In the genomic region with DNA sequence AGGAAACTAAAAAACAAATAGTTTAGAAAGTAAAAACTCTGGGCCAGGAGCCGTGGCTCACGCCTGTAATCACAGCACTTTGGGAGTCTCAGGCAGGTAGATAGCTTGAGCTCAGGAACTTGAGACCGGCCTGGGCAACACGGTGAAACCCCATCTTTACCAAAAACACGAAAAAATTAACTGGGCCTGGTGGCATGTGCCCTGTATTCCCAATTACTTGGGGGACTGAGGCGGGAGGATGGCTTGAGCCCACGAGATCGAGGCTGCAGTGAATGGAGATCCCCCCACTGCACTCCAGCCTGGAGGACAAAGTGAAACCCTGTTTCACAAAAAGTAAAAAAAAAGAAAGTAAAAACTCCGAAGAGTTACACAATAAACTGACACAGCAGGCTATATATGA, we compare ENCODE assay signal across 14 cellular contexts. TPM values are rescaled to one million over a fixed set of nuclear protein-coding genes. Genes with fewer than 3 reads are reported as not detected.
DNase-seq lines count a peak whose midpoint lies in the region; ATAC-seq, FAIRE-seq and TF ChIP-seq lines count a peak whose summit lies in the region.
"Had no signal": no experiment of that assay in that cellular context is flagged by ENCODE, and none has a peak within 500 bp of the region (broad histone marks: within the 10 kb centered on the region; RNA-seq: fewer than 3 reads in every experiment).

No MANE protein-coding gene starts in this region.

- peaks cover 29% of the 10 kb centered on the region for H3K4me1 ChIP-seq in psoas muscle

- H3K9me3 Mint-ChIP-seq in naive B cell, result no peaks in the 10 kb centered on the region
- peaks cover 0 to 6% of the 10 kb centered on the region in 2 donors for H3K9me3 Mint-ChIP-seq in activated naive CD4-positive, alpha-beta T cell treated with anti-CD3 and anti-CD28 coated beads, Interleukin-2, amount 50 U/mL, for 72 hours

- no peak for TF ChIP-seq POLR2A in NB4 (IDR thresholded peaks at IDR 0.05; ENCODE audit: extremely low read depth, insufficient read length)

- peak overlapping the region in 5 of 6 donors; percentile 15 to 92 (median 76) for H3K27ac Mint-ChIP-seq in naive B cell
- H3K27ac Mint-ChIP-seq in activated naive CD4-positive, alpha-beta T cell treated with anti-CD3 and anti-CD28 coated beads, Interleukin-2, amount 50 U/mL, for 72 hours, result no peak overlapping the region

- DNase-seq in NB4 (ENCODE audit: low read depth) (peak; percentile 34), naive B cell (no peak), psoas muscle (no peak), RCC 7860 (ENCODE audit: low spot score) (no peak), NCI-H1436 treated with DMSO at 0.1 percent for 48 hours (lab: John Stamatoyannopoulos, UW) (no peak)
- DNase-seq in activated naive CD4-positive, alpha-beta T cell treated with anti-CD3 and anti-CD28 coated beads, Interleukin-2, amount 50 U/mL, for 72 hours (ENCODE audit: low spot score in 2 of 2), result no peak
- DNase-seq: COR-L47, mucosa of descending colon, NCI-H2081 treated with DMSO at 0.1 percent for 48 hours, RPMI8226, sigmoid colon had no signal

- no peaks in the 10 kb centered on the region for H3K27me3 Mint-ChIP-seq in naive B cell

- TF ChIP-seq CTCF in NB4 (IDR thresholded peaks at IDR 0.05; ENCODE audit: low read depth, low read length), result no peak
- TF ChIP-seq CTCF in psoas muscle (IDR thresholded peaks at IDR 0.05), result no peak

- no peaks in the 10 kb centered on the region for H3K36me3 ChIP-seq in psoas muscle (ENCODE audit: insufficient read depth in 1 of 2, low read depth in 1 of 2)
- H3K36me3 ChIP-seq: sigmoid colon, suprapubic skin had no signal

- intact Hi-C loops in psoas muscle (cut with DNase I), result no loop called here

- no peaks in the 10 kb centered on the region for H3K9me3 ChIP-seq in psoas muscle
- H3K9me3 ChIP-seq: mucosa of descending colon, sigmoid colon, suprapubic skin had no signal

- peak; percentile 78 for ATAC-seq in GM18868 (IDR thresholded peaks at IDR 0.05; ENCODE audit: unreplicated experiment)
- peak; percentile 52 for ATAC-seq in HG02588 (IDR thresholded peaks at IDR 0.05; ENCODE audit: unreplicated experiment)
- no peak for ATAC-seq in naive B cell (ENCODE audit: low read depth in 2 of 2)
- no peak for ATAC-seq in psoas muscle
- ATAC-seq in activated naive CD4-positive, alpha-beta T cell treated with anti-CD3 and anti-CD28 coated beads, Interleukin-2, amount 50 U/mL, for 72 hours, result no peak
- ATAC-seq: mucosa of descending colon had no signal

- WGBS in psoas muscle, 3 donors, result 76 to 95% (median 92%) methylated on average over 9 of the region's 9 CpGs

- H3K4me1 Mint-ChIP-seq in naive B cell, result peaks cover 37 to 61% (median 53%) of the 10 kb centered on the region in 3 donors

- H3K27me3 ChIP-seq in psoas muscle (ENCODE audit: insufficient read depth in 3 of 3, low read length in 2 of 3), result no peaks in the 10 kb centered on the region
- H3K27me3 ChIP-seq: sigmoid colon, suprapubic skin had no signal

- peak overlapping the region in 3 of 8 donors; percentile 10 to 51 (median 21) for H3K4me3 Mint-ChIP-seq in naive B cell

- no peak for FAIRE-seq in RCC 7860 (lab: Jason Lieb, UNC)

- H3K36me3 Mint-ChIP-seq in naive B cell, result peaks cover 0 to 7% of the 10 kb centered on the region in 2 donors
- H3K36me3 Mint-ChIP-seq in activated naive CD4-positive, alpha-beta T cell treated with anti-CD3 and anti-CD28 coated beads, Interleukin-2, amount 50 U/mL, for 72 hours, result peaks cover 5 to 29% of the 10 kb centered on the region in 2 donors

- no peak overlapping the region for H3K27ac ChIP-seq in psoas muscle
- H3K27ac ChIP-seq: sigmoid colon, suprapubic skin had no signal

- H3K4me3 ChIP-seq in NB4 (ENCODE audit: low read depth, low read length), result no peak overlapping the region
- no peak overlapping the region for H3K4me3 ChIP-seq in psoas muscle
- H3K4me3 ChIP-seq: mucosa of descending colon, sigmoid colon, suprapubic skin had no signal

RNA-seq across cellular contexts. Expression of a gene that starts 10.7 kb away (rescaled TPM):
- polyA plus RNA-seq in naive B cell (ENCODE audit: low read depth in 6 of 6) (10 to 100 TPM; 16.6 to 36.0 (median 23.2) TPM), psoas muscle (10 to 100 TPM in 2 of 3 donors, 1 to 10 TPM in 1; 9.1 to 22.9 (median 10.7) TPM)
- 10 to 100 TPM; 22.8 to 35.1 (median 28.6) TPM for total RNA-seq in psoas muscle
- total RNA-seq in activated naive CD4-positive, alpha-beta T cell treated with anti-CD3 and anti-CD28 coated beads, Interleukin-2, amount 50 U/mL, for 72 hours, result 10 to 100 TPM; 51.9 to 72.9 TPM

RNA-seq across cellular contexts. Expression of a gene that starts 11.4 kb away (rescaled TPM):
- polyA plus RNA-seq in naive B cell (ENCODE audit: low read depth in 6 of 6), result 10 to 100 TPM; 42.9 to 60.7 (median 53.0) TPM
- total RNA-seq in psoas muscle, result 10 to 100 TPM; 20.9 to 27.6 (median 24.4) TPM
- 10 to 100 TPM in 1 of 3 donors, 1 to 10 TPM in 2; 6.4 to 17.4 (median 9.8) TPM for polyA plus RNA-seq in psoas muscle
- 10 to 100 TPM; 30.1 to 37.3 TPM for total RNA-seq in activated naive CD4-positive, alpha-beta T cell treated with anti-CD3 and anti-CD28 coated beads, Interleukin-2, amount 50 U/mL, for 72 hours

Comparison
In these comparisons a context has a peak if more than half of its experiments do, and no peak if none do; other contexts are left out.
1. ATAC-seq: peak in GM18868 (single experiment) and HG02588 (single experiment); none in naive B cell (0 of 2), psoas muscle (0 of 4) and activated naive CD4-positive, alpha-beta T cell treated with anti-CD3 and anti-CD28 coated beads, Interleukin-2, amount 50 U/mL, for 72 hours (0 of 2).
2. H3K27ac Mint-ChIP-seq: peak in naive B cell (5 of 6); none in activated naive CD4-positive, alpha-beta T cell treated with anti-CD3 and anti-CD28 coated beads, Interleukin-2, amount 50 U/mL, for 72 hours (0 of 2).